In genomic region chr20:15036938-15037337, GRCh38 we compare ENCODE assay signal across 29 cellular contexts.
"Had no signal": no experiment of that assay in that cellular context is flagged by ENCODE, and none has a peak within 500 bp of the region (broad histone marks: within the 10 kb centered on the region; RNA-seq: fewer than 3 reads in every experiment).

No MANE protein-coding gene starts in this region.

- H3K9me3 ChIP-seq: colonic mucosa, gastroesophageal sphincter, heart left ventricle, mucosa of descending colon, prostate gland, right atrium auricular region, stomach, thyroid gland had no signal

- H3K36me3 ChIP-seq: colonic mucosa, gastroesophageal sphincter, heart left ventricle, left lung, neural progenitor cell, prostate gland, right atrium auricular region, stomach, thyroid gland had no signal

- H3K79me2 ChIP-seq: hepatocyte, parathyroid adenoma had no signal

- H3K4me1 ChIP-seq: colonic mucosa, gastroesophageal sphincter, heart left ventricle, left lung, neural progenitor cell, parathyroid adenoma, prostate gland, right atrium auricular region, stomach, thyroid gland had no signal

- H3K27me3 Mint-ChIP-seq: dendritic cell treated with granulocyte-macrophage colony-stimulating factor and Interleukin-4, amounts not matched to agents 40 ng/mL and 50 ng/mL, for 4 days had no signal

- H3K4me3 ChIP-seq: colonic mucosa, gastroesophageal sphincter, heart left ventricle, hepatocyte, left lung, mucosa of descending colon, neural progenitor cell, prostate gland, right atrium auricular region, stomach, thyroid gland had no signal

- H3K4me2 ChIP-seq: hepatocyte, neural progenitor cell had no signal

- H2AFZ ChIP-seq: hepatocyte, neural progenitor cell, parathyroid adenoma had no signal

- H3K27ac ChIP-seq: colonic mucosa, epithelial cell of prostate, gastroesophageal sphincter, heart left ventricle, hepatocyte, left lung, neural progenitor cell, parathyroid adenoma, prostate gland, right atrium auricular region, stomach, thyroid gland had no signal

- H3K9me3 Mint-ChIP-seq: endodermal cell, mesothelial cell of epicardium, naive B cell, nephron had no signal

- DNase-seq: colonic mucosa; effector CD8-positive, alpha-beta T cell; endodermal cell; foreskin fibroblast; heart left ventricle; kidney; left lung; mesenchymal stem cell; mucosa of descending colon; naive B cell; stimulated activated CD4-positive, alpha-beta T cell treated with anti-CD3 and anti-CD28 coated beads, Interleukin-2, amount 100 ng/mL, for 24 hours; stimulated activated CD4-positive, alpha-beta T cell treated with anti-CD3 and anti-CD28 coated beads, Interleukin-4, amount 100 ng/mL, for 24 hours; stimulated activated naive CD4-positive, alpha-beta T cell treated with Interleukin-2 at 50 U/mL for 16 hours; stomach; thyroid gland; trophoblast cell had no signal

- H3K4me3 Mint-ChIP-seq: dendritic cell treated with granulocyte-macrophage colony-stimulating factor and Interleukin-4, amounts not matched to agents 40 ng/mL and 50 ng/mL, for 4 days; endodermal cell; mesothelial cell of epicardium; naive B cell; nephron; neural progenitor cell; stimulated activated effector memory CD8-positive, alpha-beta T cell treated with anti-CD3 and anti-CD28 coated beads, Interleukin-12 subunit alpha, Interleukin-12 subunit beta, amount 100 ng/mL, for 72 hours had no signal

- H3K36me3 Mint-ChIP-seq: mesothelial cell of epicardium; neural progenitor cell; stimulated activated effector memory CD8-positive, alpha-beta T cell treated with anti-CD3 and anti-CD28 coated beads, Interleukin-12 subunit alpha, Interleukin-12 subunit beta, amount 100 ng/mL, for 72 hours had no signal

- H3K27me3 ChIP-seq: colonic mucosa, gastroesophageal sphincter, heart left ventricle, hepatocyte, left lung, neural progenitor cell, right atrium auricular region, stomach, thyroid gland had no signal

- H3K9ac ChIP-seq: neural progenitor cell, parathyroid adenoma had no signal

- H3K27ac Mint-ChIP-seq: dendritic cell treated with granulocyte-macrophage colony-stimulating factor and Interleukin-4, amounts not matched to agents 40 ng/mL and 50 ng/mL, for 4 days; endodermal cell; mesothelial cell of epicardium; nephron; neural progenitor cell; stimulated activated effector memory CD8-positive, alpha-beta T cell treated with anti-CD3 and anti-CD28 coated beads, Interleukin-12 subunit alpha, Interleukin-12 subunit beta, amount 100 ng/mL, for 72 hours had no signal

- ATAC-seq: esophagus mucosa; gastroesophageal sphincter; heart left ventricle; left lung; mucosa of descending colon; sciatic nerve; stimulated activated effector memory CD8-positive, alpha-beta T cell treated with anti-CD3 and anti-CD28 coated beads, Interleukin-12 subunit alpha, Interleukin-12 subunit beta, amount 100 ng/mL, for 72 hours had no signal

- H3K4me1 Mint-ChIP-seq: endodermal cell; naive B cell; neural progenitor cell; stimulated activated effector memory CD8-positive, alpha-beta T cell treated with anti-CD3 and anti-CD28 coated beads, Interleukin-12 subunit alpha, Interleukin-12 subunit beta, amount 100 ng/mL, for 72 hours had no signal
